ENCODE assay signal across 8 cellular contexts in genomic region chr11:1862588-1863351, GRCh38. TPM values are rescaled to one million over a fixed set of nuclear protein-coding genes. Genes with fewer than 3 reads are reported as not detected.
A peak's percentile ranks its signal among the peaks of the same experiment; 100 is the strongest.
DNase-seq lines count a peak whose midpoint lies in the region; ATAC-seq and TF ChIP-seq lines count a peak whose summit lies in the region.
"Had no signal": no experiment of that assay in that cellular context is flagged by ENCODE, and none has a peak within 500 bp of the region (broad histone marks: within the 10 kb centered on the region; RNA-seq: fewer than 3 reads in every experiment).

No MANE protein-coding gene starts in this region.

- POLR2A ChIA-PET in RWPE1 (lab: Yijun Ruan, JAX; ENCODE audit: low non-redundant PET) = no interaction called here

- 67% methylated on average over 13 of the region's 14 CpGs for WGBS in suprapubic skin

- DNase-seq in RWPE1 (ENCODE audit: low spot score) (peak; percentile 54), left ventricle myocardium superior (peak; percentile 36), suprapubic skin (ENCODE audit: low spot score in 2 of 2) (no peak), cerebellar nuclear complex (lab: John Stamatoyannopoulos, UW) (no peak)

- intact Hi-C loops in left ventricle myocardium superior (cut with micrococcal nuclease) = no loop called here

- no peaks in the 10 kb centered on the region for H3K27me3 ChIP-seq in suprapubic skin

- TF ChIP-seq CTCF in RWPE1 (conservative IDR thresholded peaks at IDR 0.05; ENCODE audit: low read depth) (no peak), suprapubic skin (IDR thresholded peaks at IDR 0.05) (no peak)

- no peak for TF ChIP-seq POLR2A in suprapubic skin (IDR thresholded peaks at IDR 0.05)

- H3K27ac ChIP-seq in RWPE1 (peak overlapping the region; percentile 100), suprapubic skin (peak overlapping the region; percentile 77)

- CTCF ChIA-PET in RWPE1 (lab: Yijun Ruan, JAX) = interaction anchor here (0.5 to 2.2 kb wide), 4 partner anchors 14 to 332 kb away, joined by 3 to 8 read pairs (median 3); no protein-coding TSS in a partner anchor

- TF ChIP-seq EP300 in suprapubic skin (IDR thresholded peaks at IDR 0.05) = no peak

- H3K36me3 ChIP-seq in suprapubic skin = no peaks in the 10 kb centered on the region

- H3K4me1 ChIP-seq in suprapubic skin = peaks cover 36% of the 10 kb centered on the region

- H3K4me3 ChIP-seq in suprapubic skin = no peak overlapping the region

- ATAC-seq in left ventricle myocardium superior (no peak), HG03108 (IDR thresholded peaks at IDR 0.05; ENCODE audit: unreplicated experiment) (no peak), HG02642 (IDR thresholded peaks at IDR 0.05; ENCODE audit: poor library complexity, unreplicated experiment) (no peak)

- H3K9me3 ChIP-seq in suprapubic skin = no peaks in the 10 kb centered on the region

RNA-seq across cellular contexts. Expression of gene LSP1, which starts 9.9 kb away (rescaled TPM):
- total RNA-seq in left ventricle myocardium superior (22.9 TPM), suprapubic skin (100 to 1,000 TPM in 2 of 4 donors, 10 to 100 TPM in 2; 70.4 to 134 (median 107) TPM)
- total RNA-seq: pulmonary artery endothelial cell had no signal

RNA-seq across cellular contexts. Expression of gene TNNI2, which starts 24.0 kb away (rescaled TPM):
- total RNA-seq in left ventricle myocardium superior (not detected), suprapubic skin (10 to 100 TPM; 17.4 to 63.6 (median 27.2) TPM)
- total RNA-seq: pulmonary artery endothelial cell had no signal

RNA-seq across cellular contexts. Expression of gene SYT8, which starts 28.0 kb away (rescaled TPM):
- total RNA-seq in left ventricle myocardium superior (not detected), suprapubic skin (100 to 1,000 TPM; 141 to 280 (median 193) TPM)
- total RNA-seq: pulmonary artery endothelial cell had no signal

RNA-seq across cellular contexts. Expression of gene PRR33, which starts 28.9 kb away (rescaled TPM):
- 4.4 TPM for total RNA-seq in left ventricle myocardium superior
- not detected for total RNA-seq in suprapubic skin
- total RNA-seq: pulmonary artery endothelial cell, ureter had no signal

RNA-seq across cellular contexts. Expression of gene TNNT3, which starts 56.7 kb away (rescaled TPM):
- 46.1 TPM for total RNA-seq in left ventricle myocardium superior
- 10 to 100 TPM in 1 of 4 donors, 1 to 10 TPM in 3; 1.5 to 12.9 (median 4.8) TPM for total RNA-seq in suprapubic skin
- total RNA-seq: pulmonary artery endothelial cell had no signal

Comparison
In these comparisons a context has a peak if more than half of its experiments do, and no peak if none do; other contexts are left out.
1. DNase-seq: peak in RWPE1 (single experiment) and left ventricle myocardium superior (single experiment); none in suprapubic skin (0 of 2) and cerebellar nuclear complex (0 of 2).
2. RNA of gene TNNI2, which starts 24.0 kb away (total RNA-seq): 17.4 to 63.6 TPM in suprapubic skin; not detected in left ventricle myocardium superior (single experiment); every median in the first group is over 10 times any median in the second.
3. RNA of gene SYT8, which starts 28.0 kb away (total RNA-seq): 141 to 280 TPM in suprapubic skin; not detected in left ventricle myocardium superior (single experiment); every median in the first group is over 100 times any median in the second.